ENCODE assay signal across 8 cellular contexts in the genomic region with DNA sequence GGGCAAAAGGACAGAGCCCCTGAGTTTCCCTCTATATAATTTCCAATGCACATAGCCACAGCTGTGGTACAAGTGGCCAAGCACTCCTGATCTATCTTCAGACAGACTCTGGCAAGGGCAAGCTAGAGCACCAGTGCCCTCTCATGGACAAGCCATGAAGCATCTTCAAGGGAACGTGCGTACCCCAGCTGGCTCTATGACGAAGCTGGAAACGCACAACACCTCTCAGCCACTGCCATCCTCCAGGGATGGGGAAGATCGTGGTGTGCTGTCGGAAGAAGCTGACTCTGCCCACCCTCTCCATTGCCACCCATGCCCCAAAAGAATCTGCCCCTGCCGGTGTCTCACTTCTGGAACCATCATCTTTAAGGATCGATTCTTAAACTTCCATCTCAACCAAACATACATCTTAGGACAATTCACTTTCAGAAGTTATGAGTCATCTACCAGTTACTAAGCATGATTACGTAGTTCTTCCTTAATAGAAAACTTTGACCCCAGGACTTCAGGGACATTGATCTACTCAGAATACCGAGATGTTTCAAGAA.
A peak's percentile ranks its signal among the peaks of the same experiment; 100 is the strongest.
DNase-seq lines count a peak whose midpoint lies in the region; ATAC-seq, FAIRE-seq and TF ChIP-seq lines count a peak whose summit lies in the region.

No MANE protein-coding gene starts in this region.

- 9% methylated on average over 6 of the region's 10 CpGs for WGBS in HepG2 (ENCODE audit: low lambda C conversion rate)

- no peaks in the 10 kb centered on the region for H3K9me3 ChIP-seq in HepG2 (ENCODE audit: low read length)
- no peaks in the 10 kb centered on the region for H3K9me3 ChIP-seq in naive thymus-derived CD4-positive, alpha-beta T cell (ENCODE audit: control insufficient read depth in 2 of 3, low read length in 3 of 3)

- H3K9me3 Mint-ChIP-seq in naive thymus-derived CD4-positive, alpha-beta T cell, result peaks cover 0 to 15% (median 6%) of the 10 kb centered on the region in 11 donors

- POLR2A ChIA-PET in HepG2 (lab: Yijun Ruan, JAX), result no interaction called here
- POLR2A ChIA-PET in naive thymus-derived CD4-positive, alpha-beta T cell (lab: Charles Lee), result no interaction called here

- no peak overlapping the region for H3K4me3 Mint-ChIP-seq in naive thymus-derived CD4-positive, alpha-beta T cell

- no TSS peak for BruUV-seq in HepG2 (replicated peaks; lab: Mats Ljungman, UMichigan)

- no peak for TF ChIP-seq POLR2A in HepG2 (IDR thresholded peaks at IDR 0.05; ENCODE audit: insufficient read depth in 1 of 2, low read depth in 2 of 2, low read length in 2 of 2)
- no peak for TF ChIP-seq POLR2A in GM18505 (IDR thresholded peaks at IDR 0.05; ENCODE audit: borderline replicate concordance, extremely low read depth, insufficient read depth, insufficient read length)

- in situ Hi-C loops in HepG2 (cut with HindIII; ENCODE audit: extremely low pct_ligation_motif_present, low pct_unique_long_range_greater_than_20kb), result loop anchor here (25.0 kb wide), 2 partner anchors 572 to 872 kb away; no protein-coding TSS in a partner anchor

- no peak overlapping the region for H3K4me2 ChIP-seq in HepG2 (ENCODE audit: low read depth, low read length)

- peak; percentile 63 for FAIRE-seq in HepG2 (lab: Jason Lieb, UNC)

- H3K4me3 ChIP-seq in GM12865 (ENCODE audit: low read depth, low read length) (no peak overlapping the region), coronary artery (peak overlapping the region; percentile 48), HepG2 (replicated peaks in 1 of 3; ENCODE audit: insufficient read depth in 1 of 3, low read depth in 2 of 3, low read length in 3 of 3) (no peak overlapping the region)
- no peak overlapping the region for H3K4me3 ChIP-seq in naive thymus-derived CD4-positive, alpha-beta T cell (ENCODE audit: low read length)

- peak; percentile 35 for TF ChIP-seq RAD21 in HepG2 (CRISPR knock-in tag; IDR thresholded peaks at IDR 0.05)

- no peak overlapping the region for H3K9ac ChIP-seq in HepG2 (ENCODE audit: insufficient read depth, low read depth, low read length)

- DNase-seq in AG08395 (ENCODE audit: low spot score), result peak; percentile 86
- peak; percentile 52 for DNase-seq in GM12865 (ENCODE audit: low read depth)
- peak; percentile 58 for DNase-seq in NCI-H82 treated with DMSO at 0.1 percent for 48 hours (lab: John Stamatoyannopoulos, UW; ENCODE audit: unreplicated experiment)
- no peak for DNase-seq in coronary artery (ENCODE audit: low spot score)
- DNase-seq in HepG2 (ENCODE audit: low spot score), result peak; percentile 39
- no peak for DNase-seq in naive thymus-derived CD4-positive, alpha-beta T cell

- peak; percentile 57 for TF ChIP-seq CTCF in GM12865 (IDR thresholded peaks at IDR 0.05; ENCODE audit: insufficient read depth, low read depth, low read length, missing control alignments)
- TF ChIP-seq CTCF in coronary artery (IDR thresholded peaks at IDR 0.05), result peak; percentile 66
- peak; percentile 76 for TF ChIP-seq CTCF in HepG2 (CRISPR knock-in tag; IDR thresholded peaks at IDR 0.05)

- H4K20me1 ChIP-seq in HepG2 (ENCODE audit: insufficient read depth, low read length), result no peaks in the 10 kb centered on the region

- no peaks in the 10 kb centered on the region for H3K79me2 ChIP-seq in HepG2 (ENCODE audit: insufficient read depth, low read length)

- H3K4me1 Mint-ChIP-seq in naive thymus-derived CD4-positive, alpha-beta T cell, result peaks cover 0 to 4% (median 0%) of the 10 kb centered on the region in 7 donors

- H3K27me3 ChIP-seq in HepG2 (ENCODE audit: control insufficient read depth in 1 of 2, insufficient read depth in 2 of 2, low read length in 2 of 2), result no peaks in the 10 kb centered on the region
- H3K27me3 ChIP-seq in naive thymus-derived CD4-positive, alpha-beta T cell (ENCODE audit: control insufficient read depth in 2 of 2, insufficient read depth in 2 of 2, low read length in 2 of 2), result no peaks in the 10 kb centered on the region

- H3K27ac Mint-ChIP-seq in naive thymus-derived CD4-positive, alpha-beta T cell, result no peak overlapping the region

- H3K27me3 Mint-ChIP-seq in naive thymus-derived CD4-positive, alpha-beta T cell, result peaks cover 0 to 39% (median 20%) of the 10 kb centered on the region in 5 donors

- H3K36me3 Mint-ChIP-seq in naive thymus-derived CD4-positive, alpha-beta T cell, result peaks cover 0 to 4% (median 0%) of the 10 kb centered on the region in 5 donors

- no peak for TF ChIP-seq EP300 in HepG2 (IDR thresholded peaks at IDR 0.05; ENCODE audit: low read depth in 2 of 2, low read length in 2 of 2)
- no peak for TF ChIP-seq EP300 in HepG2 (CRISPR knock-in tag; IDR thresholded peaks at IDR 0.05; ENCODE audit: borderline replicate concordance)

- no peak overlapping the region for H2AFZ ChIP-seq in HepG2 (ENCODE audit: low read length)

- H3K4me1 ChIP-seq in HepG2 (ENCODE audit: insufficient read depth, low read length), result no peaks in the 10 kb centered on the region
- H3K4me1 ChIP-seq in naive thymus-derived CD4-positive, alpha-beta T cell (ENCODE audit: control insufficient read depth in 2 of 2, insufficient read depth in 2 of 2, low read length in 2 of 2), result no peaks in the 10 kb centered on the region

- CTCF ChIA-PET in HepG2 (lab: Yijun Ruan, JAX; ENCODE audit: low intra/inter-chr PET ratio, low total read pairs), result no interaction called here
- CTCF ChIA-PET in naive thymus-derived CD4-positive, alpha-beta T cell (lab: Charles Lee), result no interaction called here

- no peaks in the 10 kb centered on the region for H3K36me3 ChIP-seq in HepG2 (replicated peaks in 1 of 2; ENCODE audit: control insufficient read depth in 1 of 2, insufficient read depth in 2 of 2, low read length in 2 of 2)
- no peaks in the 10 kb centered on the region for H3K36me3 ChIP-seq in naive thymus-derived CD4-positive, alpha-beta T cell (ENCODE audit: control insufficient read depth in 2 of 3, insufficient read depth in 3 of 3, low read length in 3 of 3)

- intact Hi-C loops in HepG2 (cut with micrococcal nuclease; ENCODE audit: unreplicated experiment), result loop anchor here (1.0 kb wide), 2 partner anchors 562 to 862 kb away; no protein-coding TSS in a partner anchor
- intact Hi-C loops in naive thymus-derived CD4-positive, alpha-beta T cell (cut with micrococcal nuclease), result loop anchor here in 1 of 2 donors (5.0 kb wide), 1 partner anchor 862 kb away; no protein-coding TSS in a partner anchor

- H3K27ac ChIP-seq in coronary artery, result no peak overlapping the region
- no peak overlapping the region for H3K27ac ChIP-seq in HepG2 (ENCODE audit: extremely low read length, insufficient read depth, low read length)
- H3K27ac ChIP-seq in naive thymus-derived CD4-positive, alpha-beta T cell (ENCODE audit: low read depth, low read length), result no peak overlapping the region

- peak; percentile 71 for ATAC-seq in HG03378 (IDR thresholded peaks at IDR 0.05; ENCODE audit: unreplicated experiment)
- ATAC-seq in HepG2, result peak; percentile 95
- ATAC-seq in GM18505 (IDR thresholded peaks at IDR 0.05; ENCODE audit: unreplicated experiment), result no peak
- ATAC-seq in naive thymus-derived CD4-positive, alpha-beta T cell, result no peak

TF ChIP-seq in HepG2, 621 proteins besides CTCF, POLR2A, EP300 and RAD21:
- 0 out of 2 replicates have a peak, but pooled peaks have one; percentile 33 for TF ChIP-seq FOXM1 (CRISPR knock-in tag; IDR thresholded peaks at IDR 0.05)
- TF ChIP-seq STAG1 (CRISPR knock-in tag; IDR thresholded peaks at IDR 0.05), result peak; percentile 88
- no peak for TF ChIP-seq ZNF737 (CRISPR knock-in tag; IDR thresholded peaks at IDR 0.05; ENCODE audit: borderline replicate concordance)
- peak; percentile 70; the same call in 1 of the 2 replicates for TF ChIP-seq SMC3 (IDR thresholded peaks at IDR 0.05; ENCODE audit: low read length)

Comparison
In these comparisons a context has a peak if more than half of its experiments do, and no peak if none do; other contexts are left out.
1. DNase-seq: peak in AG08395 (single experiment), GM12865 (single experiment), NCI-H82 treated with DMSO at 0.1 percent for 48 hours (single experiment) and HepG2 (single experiment); none in coronary artery (single experiment) and naive thymus-derived CD4-positive, alpha-beta T cell (0 of 9).
2. ATAC-seq: peak in HG03378 (single experiment) and HepG2 (single experiment); none in GM18505 (single experiment) and naive thymus-derived CD4-positive, alpha-beta T cell (single experiment).
3. Peak in every context shown above with its lines, with median percentiles within 50 percentile points of each other: CTCF ChIP-seq.